In the genomic region with DNA sequence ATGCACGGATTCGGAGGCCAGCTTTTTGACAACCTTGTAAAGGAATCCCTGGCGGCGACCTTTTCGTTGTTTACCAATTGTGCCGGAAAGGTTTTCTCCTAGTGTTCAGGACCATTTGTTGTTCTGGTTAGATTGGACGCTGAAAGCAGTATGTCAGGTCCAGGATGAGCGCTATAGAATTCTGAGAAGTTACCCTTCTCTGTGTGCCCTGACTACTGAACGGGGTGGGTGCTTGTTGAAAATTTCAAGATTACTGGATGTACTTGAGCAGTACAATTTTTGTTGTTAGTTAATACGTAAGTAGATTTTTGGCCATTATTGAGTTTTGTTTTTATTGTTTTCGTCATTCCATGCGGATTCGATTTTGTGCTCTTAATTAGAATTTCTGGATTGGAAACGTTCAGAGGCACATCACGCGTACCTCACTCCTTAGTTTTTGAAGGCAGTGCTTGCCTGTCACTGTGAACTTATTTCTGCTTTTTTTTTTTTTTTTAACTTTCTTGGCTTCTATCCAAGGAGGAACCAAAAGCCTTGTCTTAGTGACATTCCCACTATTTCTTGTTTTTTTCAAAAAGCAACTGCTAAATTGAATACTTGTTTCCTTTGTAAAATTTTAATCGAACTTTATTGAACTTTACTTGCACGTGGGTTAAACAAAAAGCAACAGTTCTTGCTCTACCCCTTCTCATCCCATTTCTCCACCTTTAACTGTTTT, we compare ENCODE assay signal across 8 cellular contexts. TPM values are rescaled to one million over a fixed set of nuclear protein-coding genes. Genes with fewer than 3 reads are reported as not detected.
DNase-seq lines count a peak whose midpoint lies in the region; ATAC-seq lines count a peak whose summit lies in the region.

No MANE protein-coding gene starts in this region.

- H3K4me3 ChIP-seq in CD4-positive, alpha-beta memory T cell (ENCODE audit: low read length in 2 of 2) = peak overlapping the region; percentile 89
- H3K4me3 ChIP-seq in NT2/D1 (ENCODE audit: insufficient read length, low read depth) = peak overlapping the region; percentile 83
- H3K4me3 ChIP-seq in naive thymus-derived CD4-positive, alpha-beta T cell (ENCODE audit: low read length) = peak overlapping the region; percentile 84

- H3K4me3 Mint-ChIP-seq in CD4-positive, alpha-beta memory T cell = peak overlapping the region; percentile 91 to 98 (median 97)
- H3K4me3 Mint-ChIP-seq in effector memory CD8-positive, alpha-beta T cell = peak overlapping the region; percentile 95
- H3K4me3 Mint-ChIP-seq in naive thymus-derived CD4-positive, alpha-beta T cell = peak overlapping the region; percentile 96 to 99 (median 97)

- H3K27ac Mint-ChIP-seq in CD4-positive, alpha-beta memory T cell = peak overlapping the region; percentile 97 to 99 (median 98)
- H3K27ac Mint-ChIP-seq in effector memory CD8-positive, alpha-beta T cell = peak overlapping the region; percentile 98 to 99
- H3K27ac Mint-ChIP-seq in naive thymus-derived CD4-positive, alpha-beta T cell = peak overlapping the region; percentile 91 to 100 (median 98)

- no peaks in the 10 kb centered on the region for H3K9me3 ChIP-seq in CD4-positive, alpha-beta memory T cell (ENCODE audit: control insufficient read depth in 1 of 2, low read length in 2 of 2)
- no peaks in the 10 kb centered on the region for H3K9me3 ChIP-seq in NT2/D1 (ENCODE audit: insufficient read depth, low read length)
- no peaks in the 10 kb centered on the region for H3K9me3 ChIP-seq in naive thymus-derived CD4-positive, alpha-beta T cell (ENCODE audit: control insufficient read depth in 2 of 3, low read length in 3 of 3)

- POLR2A ChIA-PET in CD4-positive, alpha-beta memory T cell (lab: Charles Lee; ENCODE audit: partially characterized antibody) = interaction anchor here (1.0 to 1.8 kb wide), 9 partner anchors 9 to 245 kb away, joined by 3 to 12 read pairs (median 4); partner anchors contain the start of gene KIZ
- POLR2A ChIA-PET in naive thymus-derived CD4-positive, alpha-beta T cell (lab: Charles Lee) = interaction anchor here (0.9 to 2.9 kb wide), 6 partner anchors 11 to 245 kb away, joined by 4 to 20 read pairs (median 4); partner anchors contain the start of gene KIZ

- peaks cover 0 to 2% (median 0%) of the 10 kb centered on the region in 8 donors for H3K9me3 Mint-ChIP-seq in CD4-positive, alpha-beta memory T cell
- H3K9me3 Mint-ChIP-seq in effector memory CD8-positive, alpha-beta T cell = no peaks in the 10 kb centered on the region
- peaks cover 0 to 7% (median 0%) of the 10 kb centered on the region in 11 donors for H3K9me3 Mint-ChIP-seq in naive thymus-derived CD4-positive, alpha-beta T cell

- no peaks in the 10 kb centered on the region for H3K27me3 ChIP-seq in CD4-positive, alpha-beta memory T cell (ENCODE audit: insufficient read depth, low read length)
- no peaks in the 10 kb centered on the region for H3K27me3 ChIP-seq in NT2/D1 (ENCODE audit: insufficient read depth, insufficient read length)
- no peaks in the 10 kb centered on the region for H3K27me3 ChIP-seq in naive thymus-derived CD4-positive, alpha-beta T cell (ENCODE audit: control insufficient read depth in 2 of 2, insufficient read depth in 2 of 2, low read length in 2 of 2)

- DNase-seq in CD4-positive, alpha-beta memory T cell = peak in 1 of 5 donors; percentile 6
- DNase-seq in NT2/D1 (ENCODE audit: low read depth, low spot score) (no peak), NCI-H146 treated with DMSO at 0.1 percent for 48 hours (lab: John Stamatoyannopoulos, UW; ENCODE audit: unreplicated experiment) (no peak), GM03348 (ENCODE audit: low spot score) (no peak)
- DNase-seq in effector memory CD8-positive, alpha-beta T cell = no peak
- no peak for DNase-seq in naive thymus-derived CD4-positive, alpha-beta T cell
- DNase-seq in stimulated activated CD4-positive, alpha-beta T cell treated with anti-CD3 and anti-CD28 coated beads, Interleukin-4, amount 100 ng/mL, for 24 hours = no peak

- peaks cover 17 to 24% of the 10 kb centered on the region in 2 donors for H3K36me3 Mint-ChIP-seq in CD4-positive, alpha-beta memory T cell
- peaks cover 18% of the 10 kb centered on the region for H3K36me3 Mint-ChIP-seq in effector memory CD8-positive, alpha-beta T cell (ENCODE audit: insufficient read depth)
- peaks cover 0 to 31% (median 19%) of the 10 kb centered on the region in 5 donors for H3K36me3 Mint-ChIP-seq in naive thymus-derived CD4-positive, alpha-beta T cell

- peak; percentile 3 for ATAC-seq in GM21737 (IDR thresholded peaks at IDR 0.05; ENCODE audit: unreplicated experiment)
- ATAC-seq in effector memory CD8-positive, alpha-beta T cell (replicated peaks) = peak; percentile 11
- peak; percentile 8 for ATAC-seq in naive thymus-derived CD4-positive, alpha-beta T cell

- H3K9ac ChIP-seq in NT2/D1 (ENCODE audit: insufficient read length, low read depth) = peak overlapping the region; percentile 97

- H3K4me1 ChIP-seq in CD4-positive, alpha-beta memory T cell (ENCODE audit: insufficient read depth, low read length) = peaks cover 25% of the 10 kb centered on the region
- no peaks in the 10 kb centered on the region for H3K4me1 ChIP-seq in NT2/D1 (ENCODE audit: insufficient read depth, insufficient read length)
- H3K4me1 ChIP-seq in naive thymus-derived CD4-positive, alpha-beta T cell (ENCODE audit: control insufficient read depth in 2 of 2, insufficient read depth in 2 of 2, low read length in 2 of 2) = peaks cover 9 to 19% of the 10 kb centered on the region in 2 donors

- peaks cover 4% of the 10 kb centered on the region for H3K36me3 ChIP-seq in CD4-positive, alpha-beta memory T cell (ENCODE audit: insufficient read depth, low read length)
- peaks cover 3% of the 10 kb centered on the region for H3K36me3 ChIP-seq in NT2/D1 (ENCODE audit: insufficient read depth, insufficient read length, low read length)
- peaks cover 0 to 5% (median 0%) of the 10 kb centered on the region in 3 experiments for H3K36me3 ChIP-seq in naive thymus-derived CD4-positive, alpha-beta T cell (ENCODE audit: control insufficient read depth in 2 of 3, insufficient read depth in 3 of 3, low read length in 3 of 3)

- CTCF ChIA-PET in CD4-positive, alpha-beta memory T cell (lab: Charles Lee; ENCODE audit: partially characterized antibody) = interaction anchor here (0.6 to 1.6 kb wide), 3 partner anchors 9 to 201 kb away, joined by 3 to 4 read pairs (median 3); no protein-coding TSS in a partner anchor
- CTCF ChIA-PET in naive thymus-derived CD4-positive, alpha-beta T cell (lab: Charles Lee) = interaction anchor here (0.7 kb wide), 1 partner anchor 61 kb away, joined by 5 read pairs; no protein-coding TSS in a partner anchor

- H3K27ac ChIP-seq in CD4-positive, alpha-beta memory T cell (ENCODE audit: low read depth, low read length) = peak overlapping the region; percentile 91
- H3K27ac ChIP-seq in naive thymus-derived CD4-positive, alpha-beta T cell (ENCODE audit: low read depth, low read length) = peak overlapping the region; percentile 95

- intact Hi-C loops in CD4-positive, alpha-beta memory T cell (cut with micrococcal nuclease) = loop anchor here (1.0 to 10.0 kb wide), 7 partner anchors 61 to 1251 kb away; partner anchors contain the start of genes CFAP61, CRNKL1 and RALGAPA2
- intact Hi-C loops in naive thymus-derived CD4-positive, alpha-beta T cell (cut with micrococcal nuclease) = loop anchor here (1.0 to 5.0 kb wide), 17 partner anchors 7 to 593 kb away; partner anchors contain the start of genes KIZ (in 1 of the 2), NKX2-4 (in 1 of the 2) and RALGAPA2 (in 1 of the 2)

- peaks cover 30 to 49% (median 35%) of the 10 kb centered on the region in 4 donors for H3K4me1 Mint-ChIP-seq in CD4-positive, alpha-beta memory T cell
- H3K4me1 Mint-ChIP-seq in effector memory CD8-positive, alpha-beta T cell (ENCODE audit: low read depth in 2 of 2) = peaks cover 27 to 30% of the 10 kb centered on the region in 2 donors
- peaks cover 29 to 47% (median 36%) of the 10 kb centered on the region in 7 donors for H3K4me1 Mint-ChIP-seq in naive thymus-derived CD4-positive, alpha-beta T cell

- H3K27me3 Mint-ChIP-seq in CD4-positive, alpha-beta memory T cell = no peaks in the 10 kb centered on the region
- no peaks in the 10 kb centered on the region for H3K27me3 Mint-ChIP-seq in effector memory CD8-positive, alpha-beta T cell
- H3K27me3 Mint-ChIP-seq in naive thymus-derived CD4-positive, alpha-beta T cell = no peaks in the 10 kb centered on the region

RNA-seq across cellular contexts. Expression of gene XRN2, which starts 0.9 kb away (rescaled TPM):
- 10 to 100 TPM; 52.8 to 56.3 TPM for total RNA-seq in CD4-positive, alpha-beta memory T cell
- polyA plus RNA-seq in CD4-positive, alpha-beta memory T cell = 10 to 100 TPM; 72.9 to 80.3 TPM
- 10 to 100 TPM; 51.7 to 71.0 (median 56.5) TPM for total RNA-seq in naive thymus-derived CD4-positive, alpha-beta T cell
- 10 to 100 TPM; 70.9 to 83.2 TPM for polyA plus RNA-seq in naive thymus-derived CD4-positive, alpha-beta T cell
